Comparison of ENCODE assay signal across 12 cellular contexts in genomic region chr10:14750900-14751575, GRCh38. TPM values are rescaled to one million over a fixed set of nuclear protein-coding genes. Genes with fewer than 3 reads are reported as not detected.
DNase-seq lines count a peak whose midpoint lies in the region; FAIRE-seq and TF ChIP-seq lines count a peak whose summit lies in the region.
"Had no signal": no experiment of that assay in that cellular context is flagged by ENCODE, and none has a peak within 500 bp of the region (broad histone marks: within the 10 kb centered on the region; RNA-seq: fewer than 3 reads in every experiment).

No MANE protein-coding gene starts in this region.

- TF ChIP-seq CTCF in SU-DHL-6 (IDR thresholded peaks at IDR 0.05; ENCODE audit: insufficient read depth, low read length, poor library complexity, severe bottlenecking) = no peak
- TF ChIP-seq CTCF in uterus (IDR thresholded peaks at IDR 0.05) = no peak

- no peaks in the 10 kb centered on the region for H3K9me2 ChIP-seq in SU-DHL-6 (replicated peaks; ENCODE audit: insufficient read depth, low read length)

- H3K4me2 ChIP-seq in SU-DHL-6 (ENCODE audit: low read depth, low read length, poor library complexity, severe bottlenecking) (peak overlapping the region; percentile 6), trophoblast cell (ENCODE audit: low read length) (no peak overlapping the region)

- peak overlapping the region; percentile 14; the same call in 1 of the 2 replicates for H3K9ac ChIP-seq in SU-DHL-6 (ENCODE audit: low read length)
- H3K9ac ChIP-seq in trophoblast cell (ENCODE audit: low read length) = no peak overlapping the region

- no peaks in the 10 kb centered on the region for H4K20me1 ChIP-seq in SU-DHL-6 (ENCODE audit: low read depth, low read length)

- no peak overlapping the region for H3K23ac ChIP-seq in trophoblast cell (ENCODE audit: low read length)

- H3K4me1 ChIP-seq in uterus (no peaks in the 10 kb centered on the region), trophoblast cell (ENCODE audit: control insufficient read depth in 1 of 2, insufficient read depth in 2 of 2, low read length in 2 of 2) (peaks cover 3 to 9% of the 10 kb centered on the region in 2 experiments)

- H3K27ac ChIP-seq in SU-DHL-6 (ENCODE audit: low read depth, low read length) (no peak overlapping the region), uterus (peak overlapping the region; percentile 72 to 73), trophoblast cell (ENCODE audit: low read depth, low read length) (no peak overlapping the region)

- no peaks in the 10 kb centered on the region for H3K79me1 ChIP-seq in trophoblast cell (ENCODE audit: low read length)

- H3K27me3 ChIP-seq in SU-DHL-6 (ENCODE audit: low read length) = no peaks in the 10 kb centered on the region
- no peaks in the 10 kb centered on the region for H3K27me3 ChIP-seq in uterus
- H3K27me3 ChIP-seq in trophoblast cell (ENCODE audit: insufficient read depth, low read length) = no peaks in the 10 kb centered on the region

- WGBS in trophoblast cell (ENCODE audit: extremely low coverage, insufficient coverage, insufficient read length) = no CpG with 5 or more reads among the region's 7 CpGs

- TF ChIP-seq POLR2A in uterus (IDR thresholded peaks at IDR 0.05) = no peak

- H3F3A ChIP-seq in SU-DHL-6 (ENCODE audit: insufficient read depth) = no peaks in the 10 kb centered on the region

- H4K91ac ChIP-seq in trophoblast cell (ENCODE audit: low read depth, low read length) = no peak overlapping the region

- no peak overlapping the region for H3K18ac ChIP-seq in trophoblast cell (ENCODE audit: low read length)

- H4K8ac ChIP-seq in trophoblast cell (ENCODE audit: low read depth, low read length) = no peak overlapping the region

- H2BK12ac ChIP-seq in trophoblast cell (ENCODE audit: low read length) = no peak overlapping the region

- H3K14ac ChIP-seq in trophoblast cell (ENCODE audit: low read length) = no peak overlapping the region

- H2AK5ac ChIP-seq in trophoblast cell (ENCODE audit: low read length) = no peak overlapping the region

- no peak overlapping the region for H2BK120ac ChIP-seq in trophoblast cell (ENCODE audit: insufficient read depth, low read length, poor library complexity)

- H3K9me3 ChIP-seq in SU-DHL-6 (ENCODE audit: insufficient read depth, low read length) (no peaks in the 10 kb centered on the region), uterus (no peaks in the 10 kb centered on the region), trophoblast cell (ENCODE audit: insufficient read depth, low read depth, low read length) (no peaks in the 10 kb centered on the region)

- no peaks in the 10 kb centered on the region for H3K36me3 ChIP-seq in SU-DHL-6 (ENCODE audit: low read length)
- H3K36me3 ChIP-seq in uterus = no peaks in the 10 kb centered on the region
- no peaks in the 10 kb centered on the region for H3K36me3 ChIP-seq in trophoblast cell (ENCODE audit: control insufficient read depth in 1 of 2, insufficient read depth in 2 of 2, low read length in 2 of 2)

- H3K79me2 ChIP-seq in SU-DHL-6 (ENCODE audit: insufficient read depth, low read length) = no peaks in the 10 kb centered on the region
- H3K79me2 ChIP-seq in trophoblast cell (ENCODE audit: control insufficient read depth, insufficient read depth, low read length, poor library complexity) = no peaks in the 10 kb centered on the region

- H3K4me3 ChIP-seq in SU-DHL-6 (ENCODE audit: insufficient read depth, low read length, poor library complexity, severe bottlenecking) = no peak overlapping the region
- no peak overlapping the region for H3K4me3 ChIP-seq in uterus
- H3K4me3 ChIP-seq in trophoblast cell (ENCODE audit: low read depth, low read length) = no peak overlapping the region

- no peak for FAIRE-seq in RCC 7860 (lab: Jason Lieb, UNC)

- H3K4ac ChIP-seq in trophoblast cell (ENCODE audit: low read depth, low read length) = no peak overlapping the region

- peak overlapping the region; percentile 44 for H2AFZ ChIP-seq in SU-DHL-6 (ENCODE audit: low read depth, low read length, severe bottlenecking)
- no peak overlapping the region for H2AFZ ChIP-seq in trophoblast cell (ENCODE audit: insufficient read depth, low read length, poor library complexity)

- H2BK5ac ChIP-seq in trophoblast cell (ENCODE audit: low read depth, low read length, poor library complexity) = no peak overlapping the region

- intact Hi-C loops in uterus (cut with DNase I; ENCODE audit: low total_unique reads) = no loop called here

- no peak overlapping the region for H4K12ac ChIP-seq in trophoblast cell (ENCODE audit: low read depth, low read length)

- peak; percentile 23 for DNase-seq in NCI-H82 (lab: John Stamatoyannopoulos, UW)
- no peak for DNase-seq in NCI-H82 treated with DMSO at 0.1 percent for 48 hours (lab: John Stamatoyannopoulos, UW; ENCODE audit: unreplicated experiment)
- DNase-seq in midbrain (lab: John Stamatoyannopoulos, UW) = peak; percentile 23
- DNase-seq in uterus = peak in 1 of 2 donors; percentile 30
- no peak for DNase-seq in trophoblast cell
- DNase-seq in RCC 7860 (ENCODE audit: low spot score) = no peak
- no peak for DNase-seq in NCI-H2196 (lab: John Stamatoyannopoulos, UW; ENCODE audit: unreplicated experiment)
- DNase-seq: ACHN; activated CD8-positive, alpha-beta T cell treated with anti-CD3 and anti-CD28 coated beads for 36 hours; KBM-7; PC-3 had no signal

RNA-seq across cellular contexts. Expression of gene FAM107B, which starts 23.7 kb away (rescaled TPM):
- 10 to 100 TPM; 24.1 to 69.7 (median 43.2) TPM for total RNA-seq in uterus
- polyA plus RNA-seq in trophoblast cell (2013) = 70.9 and 75.6 TPM in 2 replicates

Comparison
In these comparisons a context has a peak if more than half of its experiments do, and no peak if none do; other contexts are left out.
1. DNase-seq: peak in NCI-H82 (single experiment) and midbrain (single experiment); none in NCI-H82 treated with DMSO at 0.1 percent for 48 hours (single experiment), trophoblast cell (0 of 2), RCC 7860 (single experiment) and NCI-H2196 (single experiment).
2. H3K27ac ChIP-seq: peak in uterus (2 of 2); none in SU-DHL-6 (single experiment) and trophoblast cell (single experiment).